Comparison of ENCODE assay signal across 1 cellular context in genomic region chr3:66220602-66221377, GRCh38.
TF ChIP-seq lines count a peak whose summit lies in the region.

Gene SLC25A26, plus strand, starts transcription at chr3:66221001. Its CDS starts 94 bp downstream, at chr3:66221095.

TF ChIP-seq in HepG2, 621 proteins besides CTCF, POLR2A, EP300 and RAD21 (continued from another document):
- TF ChIP-seq ZNF704 (CRISPR knock-in tag; IDR thresholded peaks at IDR 0.05; ENCODE audit: borderline replicate concordance), result peak; percentile 92; the same call in 1 of the 2 replicates
- TF ChIP-seq HOXA7 (CRISPR knock-in tag; IDR thresholded peaks at IDR 0.05), result no peak
- no peak for TF ChIP-seq CENPX (CRISPR knock-in tag; IDR thresholded peaks at IDR 0.05)
- TF ChIP-seq KAT8 (CRISPR knock-in tag; IDR thresholded peaks at IDR 0.05), result peak; percentile 99
- TF ChIP-seq SAP130 (CRISPR knock-in tag; IDR thresholded peaks at IDR 0.05; ENCODE audit: low read depth), result peak; percentile 100
- TF ChIP-seq SOX6 (IDR thresholded peaks at IDR 0.05), result no peak
- TF ChIP-seq SOX6 (CRISPR knock-in tag; IDR thresholded peaks at IDR 0.05), result peak; percentile 73
- TF ChIP-seq ZNF703 (CRISPR knock-in tag; IDR thresholded peaks at IDR 0.05; ENCODE audit: borderline replicate concordance), result no peak
- TF ChIP-seq ZNF556 (CRISPR knock-in tag; IDR thresholded peaks at IDR 0.05; ENCODE audit: borderline replicate concordance), result peak; percentile 76; the same call in 1 of the 2 replicates
- no peak for TF ChIP-seq ETS1 (CRISPR knock-in tag; IDR thresholded peaks at IDR 0.05)
- no peak for TF ChIP-seq GATA4 (IDR thresholded peaks at IDR 0.05; ENCODE audit: borderline replicate concordance, low read depth)
- no peak for TF ChIP-seq ELK4 (CRISPR knock-in tag; IDR thresholded peaks at IDR 0.05; ENCODE audit: borderline replicate concordance)
- no peak for TF ChIP-seq CEBPG (CRISPR knock-in tag; IDR thresholded peaks at IDR 0.05)
- peak; percentile 92 for TF ChIP-seq HOXA3 (CRISPR knock-in tag; IDR thresholded peaks at IDR 0.05)
- peak; percentile 48; the same call in 1 of the 2 replicates for TF ChIP-seq PITX1 (CRISPR knock-in tag; IDR thresholded peaks at IDR 0.05)
- no peak for TF ChIP-seq CREB3 (CRISPR knock-in tag; IDR thresholded peaks at IDR 0.05)
- peak; percentile 82 for TF ChIP-seq REPIN1 (CRISPR knock-in tag; IDR thresholded peaks at IDR 0.05; ENCODE audit: borderline replicate concordance, low read depth)
- TF ChIP-seq ZNF766 (CRISPR knock-in tag; IDR thresholded peaks at IDR 0.05; ENCODE audit: borderline replicate concordance), result no peak
- TF ChIP-seq ATF2 (CRISPR knock-in tag; IDR thresholded peaks at IDR 0.05), result no peak
- TF ChIP-seq SMARCC2 (IDR thresholded peaks at IDR 0.05), result no peak
- peak; percentile 68; the same call in 1 of the 2 replicates for TF ChIP-seq HIVEP1 (CRISPR knock-in tag; IDR thresholded peaks at IDR 0.05)
- TF ChIP-seq ZNF605 (CRISPR knock-in tag; IDR thresholded peaks at IDR 0.05), result peak; percentile 87
- TF ChIP-seq ATRX (CRISPR knock-in tag; IDR thresholded peaks at IDR 0.05; ENCODE audit: borderline replicate concordance), result no peak
- TF ChIP-seq ZNF720 (CRISPR knock-in tag; IDR thresholded peaks at IDR 0.05), result no peak
- no peak for TF ChIP-seq TRIM22 (IDR thresholded peaks at IDR 0.05)
- peak; percentile 85 for TF ChIP-seq KDM2A (CRISPR knock-in tag; IDR thresholded peaks at IDR 0.05; ENCODE audit: borderline replicate concordance, low read depth)
- TF ChIP-seq HES4 (CRISPR knock-in tag; IDR thresholded peaks at IDR 0.05; ENCODE audit: borderline replicate concordance), result peak; percentile 76; the same call in 1 of the 2 replicates
- peak; percentile 85 for TF ChIP-seq THAP11 (CRISPR knock-in tag; IDR thresholded peaks at IDR 0.05)
- TF ChIP-seq TCF7 (IDR thresholded peaks at IDR 0.05; ENCODE audit: low read depth), result no peak
- TF ChIP-seq MAFK (conservative IDR thresholded peaks at IDR 0.05 in 1 of 2, IDR thresholded peaks at IDR 0.05 in 1 of 2; ENCODE audit: low read length in 2 of 2), result no peak
- TF ChIP-seq HNRNPL (IDR thresholded peaks at IDR 0.05; ENCODE audit: low read depth, low read length), result no peak
- peak; percentile 91 for TF ChIP-seq ZNF350 (CRISPR knock-in tag; IDR thresholded peaks at IDR 0.05; ENCODE audit: borderline replicate concordance, low read depth)
- TF ChIP-seq ZNF788 (CRISPR knock-in tag; IDR thresholded peaks at IDR 0.05; ENCODE audit: borderline replicate concordance), result peak; percentile 78; the same call in 1 of the 2 replicates
- no peak for TF ChIP-seq ZNF160 (CRISPR knock-in tag; IDR thresholded peaks at IDR 0.05)
